1 cellular context compared by ENCODE assay signal in genomic region chr3:51983578-51984268, GRCh38.
TF ChIP-seq lines count a peak whose summit lies in the region.

No MANE protein-coding gene starts in this region.

TF ChIP-seq in WTC11, 78 proteins besides CTCF, POLR2A, EP300 and RAD21 (continued from another document):
- TF ChIP-seq ERG (CRISPR knock-in tag; IDR thresholded peaks at IDR 0.05) (no peak), ZNF138 (CRISPR knock-in tag; conservative IDR thresholded peaks at IDR 0.05) (no peak), FOXJ3 (CRISPR knock-in tag; IDR thresholded peaks at IDR 0.05; ENCODE audit: borderline replicate concordance) (no peak), SP1 (CRISPR knock-in tag; conservative IDR thresholded peaks at IDR 0.05) (no peak), CDX4 (CRISPR knock-in tag; IDR thresholded peaks at IDR 0.05; ENCODE audit: borderline replicate concordance) (no peak), ZNF532 (CRISPR knock-in tag; IDR thresholded peaks at IDR 0.05; ENCODE audit: borderline replicate concordance) (no peak), E2F1 (CRISPR knock-in tag; IDR thresholded peaks at IDR 0.05) (no peak), TEAD1 (CRISPR knock-in tag; IDR thresholded peaks at IDR 0.05) (no peak), SOX15 (CRISPR knock-in tag; IDR thresholded peaks at IDR 0.05) (no peak), ATF2 (CRISPR knock-in tag; IDR thresholded peaks at IDR 0.05; ENCODE audit: borderline replicate concordance, low read depth) (no peak), NR3C1 (CRISPR knock-in tag; conservative IDR thresholded peaks at IDR 0.05; ENCODE audit: low read depth) (no peak)
